In genomic region chr6:133242761-133243590, GRCh38 we compare ENCODE assay signal across 11 cellular contexts. TPM values are rescaled to one million over a fixed set of nuclear protein-coding genes. Genes with fewer than 3 reads are reported as not detected.
DNase-seq lines count a peak whose midpoint lies in the region; ATAC-seq and TF ChIP-seq lines count a peak whose summit lies in the region.
"Had no signal": no experiment of that assay in that cellular context is flagged by ENCODE, and none has a peak within 500 bp of the region (broad histone marks: within the 10 kb centered on the region; RNA-seq: fewer than 3 reads in every experiment).

No MANE protein-coding gene starts in this region.

- H3F3A ChIP-seq in GM23248 (ENCODE audit: insufficient read depth), result no peaks in the 10 kb centered on the region

- in situ Hi-C loops in GM23248 (cut with MboI), result no loop called here

- H4K20me1 ChIP-seq in GM23248 (ENCODE audit: insufficient read depth), result no peaks in the 10 kb centered on the region

- H3K4me1 Mint-ChIP-seq in glutamatergic neuron (ENCODE audit: low read depth, unreplicated experiment), result peaks cover 10% of the 10 kb centered on the region

- no peak overlapping the region for H3K27ac ChIP-seq in GM23248
- no peak overlapping the region for H3K27ac ChIP-seq in rectal smooth muscle tissue (ENCODE audit: low read depth, low read length)

- no peaks in the 10 kb centered on the region for H3K9me3 ChIP-seq in GM23248 (ENCODE audit: low read depth)

- no peak overlapping the region; the same call in 1 of the 2 replicates for H2AFZ ChIP-seq in GM23248

- TF ChIP-seq CTCF in glutamatergic neuron (IDR thresholded peaks at IDR 0.05; ENCODE audit: partially characterized antibody, unreplicated experiment) (no peak), GM10266 (IDR thresholded peaks at IDR 0.05; ENCODE audit: control insufficient read depth, insufficient read depth, low read depth, missing control alignments) (no peak)

- no peaks in the 10 kb centered on the region for H3K79me2 ChIP-seq in GM23248 (ENCODE audit: insufficient read depth)

- H3K4me3 Mint-ChIP-seq in glutamatergic neuron (ENCODE audit: unreplicated experiment), result peak overlapping the region; percentile 83

- H3K36me3 Mint-ChIP-seq in glutamatergic neuron (ENCODE audit: unreplicated experiment), result no peaks in the 10 kb centered on the region

- H3K9me2 ChIP-seq in GM23248 (ENCODE audit: insufficient read depth), result no peaks in the 10 kb centered on the region

- peaks cover 37% of the 10 kb centered on the region for H3K27me3 Mint-ChIP-seq in glutamatergic neuron (ENCODE audit: unreplicated experiment)

- H3K4me1 ChIP-seq in GM23248 (ENCODE audit: insufficient read depth) (no peaks in the 10 kb centered on the region), rectal smooth muscle tissue (ENCODE audit: control insufficient read depth, insufficient read depth, low read length) (no peaks in the 10 kb centered on the region)

- H3K36me3 ChIP-seq in GM23248 (ENCODE audit: low read depth) (no peaks in the 10 kb centered on the region), rectal smooth muscle tissue (ENCODE audit: control insufficient read depth, insufficient read depth, low read length) (no peaks in the 10 kb centered on the region)

- WGBS in GM23248 (ENCODE audit: low coverage in 1 of 2, low lambda C conversion rate in 2 of 2, missing lambda C conversion rate in 2 of 2), 2 experiments, result 15 to 17% methylated on average over 27 of the region's 27 CpGs

- peaks cover 75% of the 10 kb centered on the region for H3K27me3 ChIP-seq in GM23248 (replicated peaks; ENCODE audit: insufficient read depth)
- H3K27me3 ChIP-seq in rectal smooth muscle tissue (ENCODE audit: control insufficient read depth, insufficient read depth, low read length), result peaks cover 8% of the 10 kb centered on the region

- no peak overlapping the region for H3K9ac ChIP-seq in GM23248
- no peak overlapping the region for H3K9ac ChIP-seq in rectal smooth muscle tissue (ENCODE audit: low read length)

- intact Hi-C loops in left colon (cut with DNase I, micrococcal nuclease), result no loop called here

- ATAC-seq in left colon, result no peak

- peaks cover 12% of the 10 kb centered on the region for H3K9me3 Mint-ChIP-seq in glutamatergic neuron (ENCODE audit: unreplicated experiment)

- DNase-seq in GM23248 (no peak), NCI-H748 treated with DMSO at 0.1 percent for 48 hours (lab: John Stamatoyannopoulos, UW) (peak; percentile 17), glutamatergic neuron (peak; percentile 25), CD1c-positive myeloid dendritic cell (ENCODE audit: extremely low spot score) (no peak), COLO668 (lab: John Stamatoyannopoulos, UW; ENCODE audit: unreplicated experiment) (no peak), GM10266 (ENCODE audit: extremely low spot score) (no peak), left colon (no peak)
- DNase-seq: effector CD4-positive, alpha-beta T cell; stimulated activated CD4-positive, alpha-beta T cell treated with anti-CD3 and anti-CD28 coated beads, Interleukin-1b, Interleukin-23, amount 100 ng/mL, for 48 hours had no signal

- no peak overlapping the region for H3K27ac Mint-ChIP-seq in glutamatergic neuron (ENCODE audit: unreplicated experiment)

- H3K4me3 ChIP-seq in GM23248 (peak overlapping the region; percentile 65), rectal smooth muscle tissue (ENCODE audit: low read length) (peak overlapping the region; percentile 45)

- H3K4me2 ChIP-seq in GM23248 (ENCODE audit: unreplicated experiment), result peak overlapping the region; percentile 16

RNA-seq across cellular contexts. Expression of gene EYA4, which starts 1.8 kb away (rescaled TPM):
- total RNA-seq in GM23248 (2014; rRNA removed; shearing (Covaris generic)), result not detected in 2 replicates
- polyA plus RNA-seq in GM23248 (2016; fragmentation: Nextera tagmentation; extraction: Ambion mirVana), result 0.09 TPM in 1 of 2 replicates, not detected in the other
- total RNA-seq in glutamatergic neuron (ENCODE audit: unreplicated experiment), result not detected
- under 1 TPM; 0.06 to 0.56 TPM for total RNA-seq in left colon
- total RNA-seq: T-helper 2 cell treated with Interferon-gamma antibody and Interleukin-4, amounts not matched to agents 100 ng/mL and 5 ng/mL, for 36 hours had no signal

Comparison
In these comparisons a context has a peak if more than half of its experiments do, and no peak if none do; other contexts are left out.
1. DNase-seq: peak in NCI-H748 treated with DMSO at 0.1 percent for 48 hours (single experiment) and glutamatergic neuron (single experiment); none in GM23248 (single experiment), CD1c-positive myeloid dendritic cell (single experiment), COLO668 (single experiment), GM10266 (single experiment) and left colon (0 of 2).